12 cellular contexts compared by ENCODE assay signal in genomic region chr17:40515491-40516041, GRCh38. TPM values are rescaled to one million over a fixed set of nuclear protein-coding genes. Genes with fewer than 3 reads are reported as not detected.
DNase-seq lines count a peak whose midpoint lies in the region; ATAC-seq lines count a peak whose summit lies in the region.
"Had no signal": no experiment of that assay in that cellular context is flagged by ENCODE, and none has a peak within 500 bp of the region (broad histone marks: within the 10 kb centered on the region; RNA-seq: fewer than 3 reads in every experiment).

No MANE protein-coding gene starts in this region.

- H3K36me3 Mint-ChIP-seq in activated T-cell treated with anti-CD3 and anti-CD28 coated beads, Interleukin-2, amount 50 U/mL, for 4 hours (ENCODE audit: insufficient read depth), result no peaks in the 10 kb centered on the region
- peaks cover 0 to 13% of the 10 kb centered on the region in 2 donors for H3K36me3 Mint-ChIP-seq in naive B cell

- no peaks in the 10 kb centered on the region for H3K9me3 Mint-ChIP-seq in activated T-cell treated with anti-CD3 and anti-CD28 coated beads, Interleukin-2, amount 50 U/mL, for 4 hours
- no peaks in the 10 kb centered on the region for H3K9me3 Mint-ChIP-seq in naive B cell

- ATAC-seq in activated T-cell treated with anti-CD3 and anti-CD28 coated beads, Interleukin-2, amount 50 U/mL, for 4 hours, result peak; percentile 41 to 57
- ATAC-seq in naive B cell (ENCODE audit: low read depth in 2 of 2), result peak; percentile 59 to 69
- ATAC-seq: gastrocnemius medialis had no signal

- DNase-seq in stimulated activated CD4-positive, alpha-beta T cell treated with anti-CD3 and anti-CD28 coated beads, Interleukin-12 subunit alpha, Interleukin-12 subunit beta, amount 100 ng/mL, for 48 hours (ENCODE audit: low read depth in 2 of 3, low spot score in 1 of 3), result peak; percentile 25 to 42 (median 26)
- no peak for DNase-seq in stimulated activated CD4-positive, alpha-beta T cell treated with anti-CD3 and anti-CD28 coated beads, Interleukin-12 subunit alpha, Interleukin-12 subunit beta, amount 100 ng/mL, for 4 hours
- DNase-seq in activated T-cell treated with anti-CD3 and anti-CD28 coated beads, Interleukin-2, amount 50 U/mL, for 4 hours, result no peak
- DNase-seq in naive B cell (peak; percentile 45), NCI-H1105 (lab: John Stamatoyannopoulos, UW) (no peak), middle frontal gyrus (ENCODE audit: extremely low spot score, low spot score) (no peak), foreskin melanocyte (no peak), globus pallidus (ENCODE audit: low spot score) (no peak)
- DNase-seq: left ventricle myocardium inferior, NCI-H2029 had no signal

- H3K4me1 Mint-ChIP-seq in activated T-cell treated with anti-CD3 and anti-CD28 coated beads, Interleukin-2, amount 50 U/mL, for 4 hours (ENCODE audit: low read depth), result peaks cover 49% of the 10 kb centered on the region
- peaks cover 45 to 70% (median 66%) of the 10 kb centered on the region in 3 donors for H3K4me1 Mint-ChIP-seq in naive B cell

- peak overlapping the region; percentile 66 for H3K4me3 Mint-ChIP-seq in activated T-cell treated with anti-CD3 and anti-CD28 coated beads, Interleukin-2, amount 50 U/mL, for 4 hours
- peak overlapping the region; percentile 0 to 93 (median 80) for H3K4me3 Mint-ChIP-seq in naive B cell

- H3K27me3 Mint-ChIP-seq in activated T-cell treated with anti-CD3 and anti-CD28 coated beads, Interleukin-2, amount 50 U/mL, for 4 hours (ENCODE audit: low read depth), result no peaks in the 10 kb centered on the region
- peaks cover 0 to 12% (median 12%) of the 10 kb centered on the region in 3 donors for H3K27me3 Mint-ChIP-seq in naive B cell

- peak overlapping the region; percentile 30 to 99 (median 90) for H3K27ac Mint-ChIP-seq in naive B cell

RNA-seq across cellular contexts. Expression of gene TNS4, which starts 14.1 kb away (rescaled TPM):
- 1 to 10 TPM; 3.9 to 4.7 (median 4.1) TPM for total RNA-seq in activated T-cell treated with anti-CD3 and anti-CD28 coated beads, Interleukin-2, amount 50 U/mL, for 4 hours
- polyA plus RNA-seq in naive B cell (ENCODE audit: low read depth in 6 of 6), result not detected
- total RNA-seq: dermis microvascular lymphatic vessel endothelial cell, left ventricle myocardium inferior had no signal

RNA-seq across cellular contexts. Expression of gene CCR7, which starts 49.7 kb away (rescaled TPM):
- total RNA-seq in activated T-cell treated with anti-CD3 and anti-CD28 coated beads, Interleukin-2, amount 50 U/mL, for 4 hours, result 100 to 1,000 TPM in 2 of 3 donors, 10 to 100 TPM in 1; 77.3 to 109 (median 108) TPM
- 100 to 1,000 TPM; 442 to 802 (median 622) TPM for polyA plus RNA-seq in naive B cell (ENCODE audit: low read depth in 6 of 6)
- total RNA-seq: left ventricle myocardium inferior had no signal

Comparison
In these comparisons a context has a peak if more than half of its experiments do, and no peak if none do; other contexts are left out.
1. DNase-seq: peak in stimulated activated CD4-positive, alpha-beta T cell treated with anti-CD3 and anti-CD28 coated beads, Interleukin-12 subunit alpha, Interleukin-12 subunit beta, amount 100 ng/mL, for 48 hours (3 of 3) and naive B cell (single experiment); none in stimulated activated CD4-positive, alpha-beta T cell treated with anti-CD3 and anti-CD28 coated beads, Interleukin-12 subunit alpha, Interleukin-12 subunit beta, amount 100 ng/mL, for 4 hours (single experiment), activated T-cell treated with anti-CD3 and anti-CD28 coated beads, Interleukin-2, amount 50 U/mL, for 4 hours (single experiment), NCI-H1105 (single experiment), middle frontal gyrus (single experiment), foreskin melanocyte (single experiment) and globus pallidus (single experiment).